In the genomic region with DNA sequence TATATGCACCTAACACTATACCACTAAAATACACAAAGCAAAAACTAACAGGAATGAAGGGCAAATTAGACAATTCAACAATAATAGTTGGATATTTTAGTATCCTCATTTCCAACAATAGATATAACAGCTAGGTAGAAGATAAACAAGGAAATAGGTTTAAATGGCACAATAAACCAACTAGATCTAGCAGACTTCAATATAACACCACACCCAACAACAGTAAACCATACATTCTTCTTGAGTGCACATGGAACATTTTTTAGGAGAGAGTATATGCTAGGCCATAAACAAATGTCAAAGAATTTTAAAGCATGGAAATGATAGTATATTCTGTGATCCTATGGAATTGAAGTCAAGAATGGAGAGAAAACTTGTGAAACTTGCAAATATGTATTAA, we compare ENCODE assay signal across 35 cellular contexts.
"Had no signal": no experiment of that assay in that cellular context is flagged by ENCODE, and none has a peak within 500 bp of the region (broad histone marks: within the 10 kb centered on the region; RNA-seq: fewer than 3 reads in every experiment).

No MANE protein-coding gene starts in this region.

- DNase-seq: activated effector memory CD4-positive, alpha-beta T cell treated with anti-CD3 and anti-CD28 coated beads, Interleukin-2, amount 50 U/mL, for 16 hours; activated effector memory CD4-positive, alpha-beta T cell treated with Interleukin-2 at 50 U/mL for 16 hours; activated gamma-delta T cell; activated gamma-delta T cell treated with Interleukin-2 at 50 U/mL for 16 hours; activated naive CD4-positive, alpha-beta T cell; activated naive CD4-positive, alpha-beta T cell treated with anti-CD3 and anti-CD28 coated beads for 36 hours; activated naive CD4-positive, alpha-beta T cell treated with anti-CD3 and anti-CD28 coated beads, Interleukin-2, amount 10 ng/mL, durations not matched to agents 7 days and 5 days; activated naive CD4-positive, alpha-beta T cell treated with anti-CD3 and anti-CD28 coated beads, Interleukin-2, amount 50 U/mL, for 16 hours; activated naive CD4-positive, alpha-beta T cell treated with Interleukin-2 at 50 U/mL for 16 hours; activated naive CD8-positive, alpha-beta T cell treated with anti-CD3 and anti-CD28 coated beads for 36 hours; activated naive CD8-positive, alpha-beta T cell treated with anti-CD3 and anti-CD28 coated beads, Interleukin-2, amount 10 ng/mL, durations not matched to agents 7 days and 5 days; activated naive CD8-positive, alpha-beta T cell treated with anti-CD3 and anti-CD28 coated beads, Interleukin-2, amount 50 U/mL, for 24 hours; activated T-cell treated with anti-CD3 and anti-CD28 coated beads for 4 hours; activated T-cell treated with anti-CD3 and anti-CD28 coated beads, Interleukin-2, amount 50 U/mL, for 1 hour; activated T-cell treated with anti-CD3 and anti-CD28 coated beads, Interleukin-2, amount 50 U/mL, for 24 hours; activated T-cell treated with anti-CD3 and anti-CD28 coated beads, Interleukin-2, amount 50 U/mL, for 4 hours; activated T-cell treated with anti-CD3 and anti-CD28 coated beads, Interleukin-2, amount 50 U/mL, for 48 hours; activated T-cell treated with anti-CD3 and anti-CD28 coated beads, Interleukin-2, amount 50 U/mL, for 72 hours; adrenal gland; amniotic stem cell; amygdala; anterior cingulate cortex; aorta; body of pancreas; brain microvascular endothelial cell; caudate nucleus; central memory CD4-positive, alpha-beta T cell; cerebellar nuclear complex had no signal

- H3K4me3 ChIP-seq: adrenal gland, ascending aorta, body of pancreas, breast epithelium, cardiac muscle cell had no signal

- ATAC-seq: activated naive CD4-positive, alpha-beta T cell treated with anti-CD3 and anti-CD28 coated beads, Interleukin-2, amount 50 U/mL, for 72 hours; activated naive CD8-positive, alpha-beta T cell treated with anti-CD3 and anti-CD28 coated beads, Interleukin-2, amount 50 U/mL, for 24 hours; activated T-cell treated with anti-CD3 and anti-CD28 coated beads, Interleukin-2, amount 50 U/mL, for 4 hours; activated T-cell treated with anti-CD3 and anti-CD28 coated beads, Interleukin-2, amount 50 U/mL, for 72 hours; activated T-helper 17 cell treated with anti-CD3 and anti-CD28 coated beads, Interleukin-2, amount 50 U/mL, for 72 hours; body of pancreas had no signal

- H3K27ac ChIP-seq: adrenal gland, ascending aorta, body of pancreas, brain microvascular endothelial cell, breast epithelium, cardiac muscle cell had no signal

- H3K27me3 ChIP-seq: adrenal gland, ascending aorta, body of pancreas, brain microvascular endothelial cell, breast epithelium, cardiac muscle cell had no signal

- FAIRE-seq: astrocyte, bronchial epithelial cell had no signal

- H3K4me1 ChIP-seq: body of pancreas, breast epithelium had no signal

- H3K36me3 ChIP-seq: adrenal gland, ascending aorta, brain microvascular endothelial cell, breast epithelium, cardiac muscle cell had no signal
